15 cellular contexts compared by ENCODE assay signal in the genomic region with DNA sequence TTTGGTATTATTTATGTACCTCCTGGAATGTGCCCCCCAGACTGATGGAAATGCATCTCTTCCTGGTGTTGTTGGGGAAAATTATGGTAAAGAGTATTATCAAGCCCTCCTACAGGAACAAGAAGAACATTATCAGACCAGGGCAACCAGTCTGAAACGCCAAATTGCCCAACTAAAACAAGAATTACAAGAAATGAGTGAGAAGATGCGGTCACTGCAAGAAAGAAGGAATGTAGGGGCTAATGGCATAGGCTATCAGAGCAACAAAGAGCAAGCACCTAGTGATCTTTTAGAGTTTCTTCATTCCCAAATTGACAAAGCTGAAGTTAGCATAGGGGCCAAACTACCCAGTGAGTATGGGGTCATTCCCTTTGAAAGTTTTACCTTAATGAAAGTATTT. TPM values are rescaled to one million over a fixed set of nuclear protein-coding genes. Genes with fewer than 3 reads are reported as not detected.
DNase-seq lines count a peak whose midpoint lies in the region; ATAC-seq lines count a peak whose summit lies in the region.
"Had no signal": no experiment of that assay in that cellular context is flagged by ENCODE, and none has a peak within 500 bp of the region (broad histone marks: within the 10 kb centered on the region; RNA-seq: fewer than 3 reads in every experiment).

No MANE protein-coding gene starts in this region.

- H3K4me1 Mint-ChIP-seq in activated naive CD4-positive, alpha-beta T cell treated with anti-CD3 and anti-CD28 coated beads, Interleukin-2, amount 50 U/mL, for 24 hours, result peaks cover 72% of the 10 kb centered on the region
- peaks cover 36% of the 10 kb centered on the region for H3K4me1 Mint-ChIP-seq in activated naive CD4-positive, alpha-beta T cell treated with anti-CD3 and anti-CD28 coated beads, Interleukin-2, amount 10 ng/mL, durations not matched to agents 7 days and 5 days
- peaks cover 64 to 80% (median 68%) of the 10 kb centered on the region in 4 donors for H3K4me1 Mint-ChIP-seq in CD4-positive, CD25-positive, alpha-beta regulatory T cell
- H3K4me1 Mint-ChIP-seq in T-helper 17 cell, result peaks cover 36% of the 10 kb centered on the region
- peaks cover 37 to 75% (median 68%) of the 10 kb centered on the region in 7 donors for H3K4me1 Mint-ChIP-seq in naive thymus-derived CD4-positive, alpha-beta T cell

- H2BK5ac ChIP-seq in trophoblast cell (ENCODE audit: low read depth, low read length, poor library complexity), result no peak overlapping the region

- no peak overlapping the region for H2BK120ac ChIP-seq in trophoblast cell (ENCODE audit: insufficient read depth, low read length, poor library complexity)

- no peak overlapping the region for H3K14ac ChIP-seq in trophoblast cell (ENCODE audit: low read length)

- no peak overlapping the region for H4K8ac ChIP-seq in trophoblast cell (ENCODE audit: low read depth, low read length)

- H2AK5ac ChIP-seq in trophoblast cell (ENCODE audit: low read length), result no peak overlapping the region

- H3K27ac ChIP-seq in CD4-positive, CD25-positive, alpha-beta regulatory T cell (ENCODE audit: insufficient read depth, low read length, poor library complexity, severe bottlenecking), result no peak overlapping the region
- H3K27ac ChIP-seq in trophoblast cell (ENCODE audit: low read depth, low read length), result no peak overlapping the region
- no peak overlapping the region for H3K27ac ChIP-seq in naive thymus-derived CD4-positive, alpha-beta T cell (ENCODE audit: low read depth, low read length)
- H3K27ac ChIP-seq: 22Rv1; BLaER1 treated with 17β-estradiol and CSF1 and Interleukin-3, amounts not matched to agents 10 nM and 100 nM had no signal

- H3K27me3 ChIP-seq in CD4-positive, CD25-positive, alpha-beta regulatory T cell (ENCODE audit: control insufficient read depth, insufficient read depth, low read length), result no peaks in the 10 kb centered on the region
- H3K27me3 ChIP-seq in trophoblast cell (ENCODE audit: insufficient read depth, low read length), result no peaks in the 10 kb centered on the region
- H3K27me3 ChIP-seq in naive thymus-derived CD4-positive, alpha-beta T cell (ENCODE audit: control insufficient read depth in 2 of 2, insufficient read depth in 2 of 2, low read length in 2 of 2), result no peaks in the 10 kb centered on the region
- H3K27me3 ChIP-seq: BLaER1 treated with 17β-estradiol and CSF1 and Interleukin-3, amounts not matched to agents 10 nM and 100 nM had no signal

- H3K9me3 Mint-ChIP-seq in activated naive CD4-positive, alpha-beta T cell treated with anti-CD3 and anti-CD28 coated beads, Interleukin-2, amount 50 U/mL, for 24 hours, result no peaks in the 10 kb centered on the region
- no peaks in the 10 kb centered on the region for H3K9me3 Mint-ChIP-seq in activated naive CD4-positive, alpha-beta T cell treated with anti-CD3 and anti-CD28 coated beads, Interleukin-2, amount 10 ng/mL, durations not matched to agents 7 days and 5 days
- peaks cover 0 to 2% (median 0%) of the 10 kb centered on the region in 7 donors for H3K9me3 Mint-ChIP-seq in CD4-positive, CD25-positive, alpha-beta regulatory T cell
- peaks cover 0 to 2% (median 0%) of the 10 kb centered on the region in 11 donors for H3K9me3 Mint-ChIP-seq in naive thymus-derived CD4-positive, alpha-beta T cell
- H3K9me3 Mint-ChIP-seq: CD4-positive, alpha-beta memory T cell; H9 had no signal

- peaks cover 9% of the 10 kb centered on the region for H3K36me3 Mint-ChIP-seq in activated naive CD4-positive, alpha-beta T cell treated with anti-CD3 and anti-CD28 coated beads, Interleukin-2, amount 50 U/mL, for 24 hours
- H3K36me3 Mint-ChIP-seq in activated naive CD4-positive, alpha-beta T cell treated with anti-CD3 and anti-CD28 coated beads, Interleukin-2, amount 10 ng/mL, durations not matched to agents 7 days and 5 days, result peaks cover 31% of the 10 kb centered on the region
- H3K36me3 Mint-ChIP-seq in CD4-positive, CD25-positive, alpha-beta regulatory T cell, result peaks cover 19% of the 10 kb centered on the region
- peaks cover 2% of the 10 kb centered on the region for H3K36me3 Mint-ChIP-seq in T-helper 17 cell (ENCODE audit: low read depth)
- H3K36me3 Mint-ChIP-seq in naive thymus-derived CD4-positive, alpha-beta T cell, result peaks cover 3 to 21% (median 12%) of the 10 kb centered on the region in 5 donors

- H3K9ac ChIP-seq in trophoblast cell (ENCODE audit: low read length), result no peak overlapping the region
- H3K9ac ChIP-seq: BLaER1 treated with 17β-estradiol and CSF1 and Interleukin-3, amounts not matched to agents 10 nM and 100 nM had no signal

- intact Hi-C loops in naive thymus-derived CD4-positive, alpha-beta T cell (cut with micrococcal nuclease), result no loop called here

- ATAC-seq in CD4-positive, CD25-positive, alpha-beta regulatory T cell (ENCODE audit: low read depth in 2 of 2), result no peak
- ATAC-seq in T-helper 17 cell, result no peak
- no peak for ATAC-seq in GM21576 (IDR thresholded peaks at IDR 0.05; ENCODE audit: unreplicated experiment)
- ATAC-seq in GM19023 (IDR thresholded peaks at IDR 0.05; ENCODE audit: unreplicated experiment), result no peak
- ATAC-seq in naive thymus-derived CD4-positive, alpha-beta T cell, result no peak
- ATAC-seq: GM12878 had no signal

- no peak overlapping the region for H4K91ac ChIP-seq in trophoblast cell (ENCODE audit: low read depth, low read length)

- CTCF ChIA-PET in activated naive CD4-positive, alpha-beta T cell treated with anti-CD3 and anti-CD28 coated beads, Interleukin-2, amount 10 ng/mL, durations not matched to agents 7 days and 5 days (lab: Charles Lee), result no interaction called here
- CTCF ChIA-PET in naive thymus-derived CD4-positive, alpha-beta T cell (lab: Charles Lee), result interaction anchor here (0.6 kb wide), 2 partner anchors 50 to 419 kb away, joined by 3 read pairs; no protein-coding TSS in a partner anchor

- H3K4me3 Mint-ChIP-seq in activated naive CD4-positive, alpha-beta T cell treated with anti-CD3 and anti-CD28 coated beads, Interleukin-2, amount 50 U/mL, for 24 hours, result no peak overlapping the region
- H3K4me3 Mint-ChIP-seq in activated naive CD4-positive, alpha-beta T cell treated with anti-CD3 and anti-CD28 coated beads, Interleukin-2, amount 10 ng/mL, durations not matched to agents 7 days and 5 days, result no peak overlapping the region
- H3K4me3 Mint-ChIP-seq in CD4-positive, CD25-positive, alpha-beta regulatory T cell, result peak overlapping the region in 3 of 4 donors; percentile 6 to 26 (median 9)
- peak overlapping the region; percentile 33 for H3K4me3 Mint-ChIP-seq in T-helper 17 cell
- peak overlapping the region in 5 of 10 donors; percentile 5 to 45 (median 7) for H3K4me3 Mint-ChIP-seq in naive thymus-derived CD4-positive, alpha-beta T cell
- H3K4me3 Mint-ChIP-seq: H9 had no signal

- no peak overlapping the region for H3K23ac ChIP-seq in trophoblast cell (ENCODE audit: low read length)

- H3K27ac Mint-ChIP-seq in activated naive CD4-positive, alpha-beta T cell treated with anti-CD3 and anti-CD28 coated beads, Interleukin-2, amount 50 U/mL, for 24 hours, result peak overlapping the region; percentile 26
- H3K27ac Mint-ChIP-seq in activated naive CD4-positive, alpha-beta T cell treated with anti-CD3 and anti-CD28 coated beads, Interleukin-2, amount 10 ng/mL, durations not matched to agents 7 days and 5 days, result no peak overlapping the region
- H3K27ac Mint-ChIP-seq in CD4-positive, CD25-positive, alpha-beta regulatory T cell, result peak overlapping the region in 2 of 3 donors; percentile 21 to 70
- no peak overlapping the region for H3K27ac Mint-ChIP-seq in T-helper 17 cell
- H3K27ac Mint-ChIP-seq in naive thymus-derived CD4-positive, alpha-beta T cell, result peak overlapping the region in 2 of 9 donors; percentile 2 to 50
- H3K27ac Mint-ChIP-seq: H9 had no signal

- no peaks in the 10 kb centered on the region for H3K79me2 ChIP-seq in trophoblast cell (ENCODE audit: control insufficient read depth, insufficient read depth, low read length, poor library complexity)

- H3K36me3 ChIP-seq in CD4-positive, CD25-positive, alpha-beta regulatory T cell (ENCODE audit: control insufficient read depth, insufficient read depth, low read length), result peaks cover 10% of the 10 kb centered on the region
- no peaks in the 10 kb centered on the region for H3K36me3 ChIP-seq in trophoblast cell (ENCODE audit: control insufficient read depth in 1 of 2, insufficient read depth in 2 of 2, low read length in 2 of 2)
- H3K36me3 ChIP-seq in naive thymus-derived CD4-positive, alpha-beta T cell (ENCODE audit: control insufficient read depth in 2 of 3, insufficient read depth in 3 of 3, low read length in 3 of 3), result no peaks in the 10 kb centered on the region

- peaks cover 27% of the 10 kb centered on the region for H3K4me1 ChIP-seq in CD4-positive, CD25-positive, alpha-beta regulatory T cell (ENCODE audit: control insufficient read depth, insufficient read depth, low read length, poor library complexity, severe bottlenecking)
- no peaks in the 10 kb centered on the region for H3K4me1 ChIP-seq in trophoblast cell (ENCODE audit: control insufficient read depth in 1 of 2, insufficient read depth in 2 of 2, low read length in 2 of 2)
- peaks cover 14 to 21% of the 10 kb centered on the region in 2 donors for H3K4me1 ChIP-seq in naive thymus-derived CD4-positive, alpha-beta T cell (ENCODE audit: control insufficient read depth in 2 of 2, insufficient read depth in 2 of 2, low read length in 2 of 2)

- no peak for DNase-seq in activated naive CD4-positive, alpha-beta T cell treated with anti-CD3 and anti-CD28 coated beads, Interleukin-2, amount 10 ng/mL, durations not matched to agents 7 days and 5 days
- no peak for DNase-seq in CD4-positive, CD25-positive, alpha-beta regulatory T cell
- DNase-seq in T-helper 17 cell (no peak), trophoblast cell (peak; percentile 66 to 95)
- DNase-seq in naive thymus-derived CD4-positive, alpha-beta T cell, result no peak
- DNase-seq: CD4-positive, alpha-beta memory T cell; DMS79; GOT3; H9 had no signal

- no peak overlapping the region for H2AFZ ChIP-seq in trophoblast cell (ENCODE audit: insufficient read depth, low read length, poor library complexity)

- no peak overlapping the region for H3K4me2 ChIP-seq in trophoblast cell (ENCODE audit: low read length)

- no peaks in the 10 kb centered on the region for H3K79me1 ChIP-seq in trophoblast cell (ENCODE audit: low read length)

- no peak overlapping the region for H4K12ac ChIP-seq in trophoblast cell (ENCODE audit: low read depth, low read length)

- no peak overlapping the region for H2BK12ac ChIP-seq in trophoblast cell (ENCODE audit: low read length)

- POLR2A ChIA-PET in naive thymus-derived CD4-positive, alpha-beta T cell (lab: Charles Lee), result interaction anchor here (1.7 kb wide), 1 partner anchor 15 kb away, joined by 16 read pairs; no protein-coding TSS in a partner anchor

- H3K9me3 ChIP-seq in CD4-positive, CD25-positive, alpha-beta regulatory T cell (ENCODE audit: control insufficient read depth in 2 of 2, low read length in 2 of 2), result no peaks in the 10 kb centered on the region
- no peaks in the 10 kb centered on the region for H3K9me3 ChIP-seq in T-helper 17 cell (ENCODE audit: control insufficient read depth, low read length, poor library complexity, severe bottlenecking)
- H3K9me3 ChIP-seq in trophoblast cell (ENCODE audit: insufficient read depth, low read depth, low read length), result no peaks in the 10 kb centered on the region
- no peaks in the 10 kb centered on the region for H3K9me3 ChIP-seq in naive thymus-derived CD4-positive, alpha-beta T cell (ENCODE audit: control insufficient read depth in 2 of 3, low read length in 3 of 3)

- no peak overlapping the region for H3K4ac ChIP-seq in trophoblast cell (ENCODE audit: low read depth, low read length)

- peak overlapping the region; percentile 45 for H3K4me3 ChIP-seq in CD4-positive, CD25-positive, alpha-beta regulatory T cell (ENCODE audit: low read depth, low read length)
- H3K4me3 ChIP-seq in trophoblast cell (ENCODE audit: low read depth, low read length), result no peak overlapping the region
- no peak overlapping the region for H3K4me3 ChIP-seq in naive thymus-derived CD4-positive, alpha-beta T cell (ENCODE audit: low read length)
- H3K4me3 ChIP-seq: BLaER1 treated with 17β-estradiol and CSF1 and Interleukin-3, amounts not matched to agents 10 nM and 100 nM; GM12878 had no signal

- H3K18ac ChIP-seq in trophoblast cell (ENCODE audit: low read length), result no peak overlapping the region

- H3K27me3 Mint-ChIP-seq in activated naive CD4-positive, alpha-beta T cell treated with anti-CD3 and anti-CD28 coated beads, Interleukin-2, amount 50 U/mL, for 24 hours, result no peaks in the 10 kb centered on the region
- no peaks in the 10 kb centered on the region for H3K27me3 Mint-ChIP-seq in activated naive CD4-positive, alpha-beta T cell treated with anti-CD3 and anti-CD28 coated beads, Interleukin-2, amount 10 ng/mL, durations not matched to agents 7 days and 5 days
- H3K27me3 Mint-ChIP-seq in CD4-positive, CD25-positive, alpha-beta regulatory T cell, result no peaks in the 10 kb centered on the region
- no peaks in the 10 kb centered on the region for H3K27me3 Mint-ChIP-seq in T-helper 17 cell
- H3K27me3 Mint-ChIP-seq in naive thymus-derived CD4-positive, alpha-beta T cell, result no peaks in the 10 kb centered on the region
- H3K27me3 Mint-ChIP-seq: CD4-positive, alpha-beta memory T cell had no signal

- WGBS in trophoblast cell (ENCODE audit: extremely low coverage, insufficient coverage, insufficient read length), result no CpG with 5 or more reads among the region's 2 CpGs

RNA-seq across cellular contexts. Expression of a gene that starts 17.0 kb away (rescaled TPM):
- total RNA-seq in CD4-positive, CD25-positive, alpha-beta regulatory T cell, result 69.4 TPM
- polyA plus RNA-seq in CD4-positive, CD25-positive, alpha-beta regulatory T cell, result 10 to 100 TPM; 17.2 to 26.3 (median 22.8) TPM
- 10 to 100 TPM; 38.9 to 51.4 TPM for total RNA-seq in T-helper 17 cell
- polyA plus RNA-seq in trophoblast cell (2013), result 7.8 and 7.9 TPM in 2 replicates
- 10 to 100 TPM; 47.3 to 57.5 (median 52.3) TPM for total RNA-seq in naive thymus-derived CD4-positive, alpha-beta T cell
- 10 to 100 TPM; 19.0 to 23.0 TPM for polyA plus RNA-seq in naive thymus-derived CD4-positive, alpha-beta T cell

Comparison
In these comparisons a context has a peak if more than half of its experiments do, and no peak if none do; other contexts are left out.
1. H3K27ac Mint-ChIP-seq: peak in activated naive CD4-positive, alpha-beta T cell treated with anti-CD3 and anti-CD28 coated beads, Interleukin-2, amount 50 U/mL, for 24 hours (single experiment) and CD4-positive, CD25-positive, alpha-beta regulatory T cell (2 of 3); none in activated naive CD4-positive, alpha-beta T cell treated with anti-CD3 and anti-CD28 coated beads, Interleukin-2, amount 10 ng/mL, durations not matched to agents 7 days and 5 days (single experiment) and T-helper 17 cell (single experiment).
2. H3K4me3 Mint-ChIP-seq: peak in CD4-positive, CD25-positive, alpha-beta regulatory T cell (3 of 4) and T-helper 17 cell (single experiment); none in activated naive CD4-positive, alpha-beta T cell treated with anti-CD3 and anti-CD28 coated beads, Interleukin-2, amount 50 U/mL, for 24 hours (single experiment) and activated naive CD4-positive, alpha-beta T cell treated with anti-CD3 and anti-CD28 coated beads, Interleukin-2, amount 10 ng/mL, durations not matched to agents 7 days and 5 days (single experiment).
3. DNase-seq: peak in trophoblast cell (2 of 2); none in activated naive CD4-positive, alpha-beta T cell treated with anti-CD3 and anti-CD28 coated beads, Interleukin-2, amount 10 ng/mL, durations not matched to agents 7 days and 5 days (single experiment), CD4-positive, CD25-positive, alpha-beta regulatory T cell (0 of 3), T-helper 17 cell (0 of 3) and naive thymus-derived CD4-positive, alpha-beta T cell (0 of 9).